ENCODE assay signal across 33 cellular contexts in the genomic region with DNA sequence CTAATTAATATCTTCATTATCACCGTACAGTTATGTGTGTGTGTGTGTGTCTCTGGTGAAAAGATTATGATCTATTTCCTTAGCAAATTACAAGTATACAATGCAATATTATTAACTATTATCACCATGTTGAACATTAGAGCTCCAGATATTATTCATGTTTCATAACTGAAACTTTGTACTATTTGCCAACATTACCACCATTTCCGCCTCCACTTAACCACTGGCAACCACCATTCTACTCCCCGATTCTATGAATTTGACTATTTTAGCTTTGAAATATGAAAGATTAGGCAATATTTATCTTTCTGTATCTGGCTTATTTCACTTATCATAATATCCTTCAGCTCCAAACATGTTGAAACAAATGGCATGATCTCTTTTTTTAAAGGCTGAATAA.
"Had no signal": no experiment of that assay in that cellular context is flagged by ENCODE, and none has a peak within 500 bp of the region (broad histone marks: within the 10 kb centered on the region; RNA-seq: fewer than 3 reads in every experiment).

No MANE protein-coding gene starts in this region.

- H3K27me3 Mint-ChIP-seq: activated B cell treated with CpG ODN at 0.5 μM for 24 hours; activated CD8-positive, alpha-beta T cell treated with anti-CD3 and anti-CD28 coated beads for 36 hours; activated naive CD8-positive, alpha-beta T cell treated with anti-CD3 and anti-CD28 coated beads, Interleukin-2, amount 10 ng/mL, durations not matched to agents 7 days and 5 days; activated T-helper 17 cell treated with anti-CD3 and anti-CD28 coated beads, Interleukin-2, amount 50 U/mL, for 72 hours; effector memory CD8-positive, alpha-beta T cell; T-helper 17 cell had no signal

- H3K4me1 ChIP-seq: esophagus muscularis mucosa, foreskin keratinocyte, gastrocnemius medialis, heart right ventricle had no signal

- H3K79me2 ChIP-seq: hepatocyte had no signal

- H2AFZ ChIP-seq: hepatocyte had no signal

- H3K36me3 Mint-ChIP-seq: activated naive CD4-positive, alpha-beta T cell treated with anti-CD3 and anti-CD28 coated beads, Interleukin-2, amount 50 U/mL, for 72 hours; activated naive CD8-positive, alpha-beta T cell treated with anti-CD3 and anti-CD28 coated beads, Interleukin-2, amount 10 ng/mL, durations not matched to agents 7 days and 5 days had no signal

- DNase-seq: activated B cell treated with CpG ODN at 0.5 μM for 24 hours; activated CD4-positive, alpha-beta T cell treated with anti-CD3 and anti-CD28 coated beads for 48 hours; activated CD4-positive, alpha-beta T cell treated with anti-CD3 and anti-CD28 coated beads, Interleukin-2, amount 50 U/mL, for 1 hour; activated CD4-positive, alpha-beta T cell treated with anti-CD3 and anti-CD28 coated beads, Interleukin-2, amount 50 U/mL, for 48 hours; activated CD8-positive, alpha-beta memory T cell treated with anti-CD3 and anti-CD28 coated beads for 24 hours; activated CD8-positive, alpha-beta T cell treated with anti-CD3 and anti-CD28 coated beads for 36 hours; activated effector memory CD4-positive, alpha-beta T cell treated with Interleukin-2 at 50 U/mL for 16 hours; activated gamma-delta T cell treated with Interleukin-2 at 50 U/mL for 16 hours; activated naive CD4-positive, alpha-beta T cell treated with Interleukin-2 at 50 U/mL for 16 hours; activated naive CD8-positive, alpha-beta T cell treated with anti-CD3 and anti-CD28 coated beads, Interleukin-2, amount 10 ng/mL, durations not matched to agents 7 days and 5 days; activated T-cell treated with anti-CD3 and anti-CD28 coated beads, Interleukin-2, amount 50 U/mL, for 4 hours; amniotic stem cell; brain microvascular endothelial cell; cortex of kidney; dermis blood vessel endothelial cell; effector CD4-positive, alpha-beta T cell; effector memory CD8-positive, alpha-beta T cell; erythroblast; foreskin keratinocyte; gastrocnemius medialis; heart right ventricle; T-helper 17 cell; T1000; WERI-Rb-1 had no signal

- H3K4me3 Mint-ChIP-seq: activated B cell treated with CpG ODN at 0.5 μM for 24 hours; activated CD8-positive, alpha-beta T cell treated with anti-CD3 and anti-CD28 coated beads for 36 hours; activated T-cell treated with anti-CD3 and anti-CD28 coated beads, Interleukin-2, amount 50 U/mL, for 4 hours; activated T-helper 17 cell treated with anti-CD3 and anti-CD28 coated beads, Interleukin-2, amount 50 U/mL, for 72 hours; T-helper 17 cell; T-helper 2 cell treated with Interferon-gamma antibody and Interleukin-4, amounts not matched to agents 5 μg/mL and 100 μg/mL, for 36 hours had no signal

- H3K27me3 ChIP-seq: brain microvascular endothelial cell, esophagus muscularis mucosa, foreskin keratinocyte, gastrocnemius medialis, heart right ventricle, hepatocyte had no signal

- H3K4me3 ChIP-seq: esophagus muscularis mucosa, gastrocnemius medialis, heart right ventricle, hepatocyte had no signal

- H3K9me3 Mint-ChIP-seq: activated naive CD8-positive, alpha-beta T cell treated with anti-CD3 and anti-CD28 coated beads, Interleukin-2, amount 10 ng/mL, durations not matched to agents 7 days and 5 days had no signal

- ATAC-seq: activated CD4-positive, CD25-positive, alpha-beta regulatory T cell treated with anti-CD3 and anti-CD28 coated beads, Interleukin-2, amount 50 U/mL, for 24 hours; activated CD8-positive, alpha-beta T cell treated with anti-CD3 and anti-CD28 coated beads for 36 hours; activated naive CD4-positive, alpha-beta T cell treated with anti-CD3 and anti-CD28 coated beads, Interleukin-2, amount 50 U/mL, for 72 hours; activated T-cell treated with anti-CD3 and anti-CD28 coated beads, Interleukin-2, amount 50 U/mL, for 4 hours; activated T-helper 17 cell treated with anti-CD3 and anti-CD28 coated beads, Interleukin-2, amount 50 U/mL, for 72 hours; effector memory CD8-positive, alpha-beta T cell; foreskin keratinocyte; gastrocnemius medialis; heart right ventricle; T-helper 17 cell had no signal

- H3K36me3 ChIP-seq: brain microvascular endothelial cell, esophagus muscularis mucosa, gastrocnemius medialis, heart right ventricle, WERI-Rb-1 had no signal

- H3K27ac ChIP-seq: brain microvascular endothelial cell, esophagus muscularis mucosa, foreskin keratinocyte, gastrocnemius medialis, heart right ventricle, hepatocyte, WERI-Rb-1 had no signal

- H3K9me3 ChIP-seq: esophagus muscularis mucosa, gastrocnemius medialis had no signal

- H3K4me1 Mint-ChIP-seq: activated B cell treated with CpG ODN at 0.5 μM for 24 hours; activated T-helper 17 cell treated with anti-CD3 and anti-CD28 coated beads, Interleukin-2, amount 50 U/mL, for 72 hours; T-helper 17 cell had no signal

- H3K27ac Mint-ChIP-seq: activated B cell treated with CpG ODN at 0.5 μM for 24 hours; activated CD8-positive, alpha-beta T cell treated with anti-CD3 and anti-CD28 coated beads for 36 hours; activated naive CD4-positive, alpha-beta T cell treated with anti-CD3 and anti-CD28 coated beads, Interleukin-2, amount 50 U/mL, for 72 hours; activated naive CD8-positive, alpha-beta T cell treated with anti-CD3 and anti-CD28 coated beads, Interleukin-2, amount 10 ng/mL, durations not matched to agents 7 days and 5 days; activated T-helper 17 cell treated with anti-CD3 and anti-CD28 coated beads, Interleukin-2, amount 50 U/mL, for 72 hours; T-helper 17 cell; T-helper 2 cell treated with Interferon-gamma antibody and Interleukin-4, amounts not matched to agents 5 μg/mL and 100 μg/mL, for 36 hours had no signal

- H3K4me2 ChIP-seq: hepatocyte had no signal

- FAIRE-seq: astrocyte, bronchial epithelial cell, colon had no signal
